ENCODE assay signal across 17 cellular contexts in the genomic region with DNA sequence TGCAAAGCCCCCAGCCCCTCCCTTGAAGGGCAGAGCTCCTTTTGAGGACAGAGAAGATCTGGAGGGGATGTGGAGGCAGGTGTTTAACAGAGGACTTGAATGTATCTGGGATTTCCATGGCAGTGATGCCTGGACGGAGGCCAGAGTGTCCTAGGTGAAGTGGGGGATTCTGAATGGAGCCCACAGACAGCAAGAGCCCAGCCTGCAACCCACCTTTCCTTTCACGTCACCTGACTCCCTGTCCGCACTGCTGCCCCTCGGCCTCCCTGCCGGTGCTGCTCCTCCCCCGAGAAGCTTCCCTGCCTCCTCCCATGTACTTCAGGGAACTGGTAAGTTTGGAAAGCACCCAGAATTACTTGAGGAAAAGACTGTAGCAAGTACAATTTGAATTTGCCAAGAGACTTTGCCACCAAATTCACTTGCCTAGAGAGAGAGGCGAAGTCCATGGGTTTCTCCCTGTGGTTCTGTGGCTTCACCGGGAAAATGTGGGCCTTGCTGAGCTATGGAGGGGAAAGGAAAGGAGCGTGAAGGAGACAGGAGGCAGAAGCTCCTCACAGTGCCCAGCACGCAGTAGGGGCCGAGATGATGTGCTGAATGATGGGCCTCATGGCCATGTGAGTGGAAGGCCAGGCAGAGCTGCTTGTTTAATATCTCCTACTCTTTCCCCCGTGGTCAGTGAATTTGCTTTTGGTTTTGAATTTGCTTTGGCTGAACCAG. TPM values are rescaled to one million over a fixed set of nuclear protein-coding genes. Genes with fewer than 3 reads are reported as not detected.
"Had no signal": no experiment of that assay in that cellular context is flagged by ENCODE, and none has a peak within 500 bp of the region (broad histone marks: within the 10 kb centered on the region; RNA-seq: fewer than 3 reads in every experiment).

No MANE protein-coding gene starts in this region.

- H3K4me3 ChIP-seq: hepatocyte, testis, uterus had no signal

- H3K27me3 Mint-ChIP-seq: activated naive CD8-positive, alpha-beta T cell; brain; central memory CD8-positive, alpha-beta T cell; stimulated activated naive CD8-positive, alpha-beta T cell treated with anti-CD3 and anti-CD28 coated beads, Interleukin-15, amount 100 ng/mL, for 72 hours had no signal

- ATAC-seq: activated T-cell treated with anti-CD3 and anti-CD28 coated beads, Interleukin-2, amount 50 U/mL, for 4 hours; stimulated activated naive CD8-positive, alpha-beta T cell treated with anti-CD3 and anti-CD28 coated beads, Interleukin-15, amount 100 ng/mL, for 72 hours had no signal

- H2AFZ ChIP-seq: hepatocyte had no signal

- H3K27ac ChIP-seq: hepatocyte, testis, uterus had no signal

- H3K9me3 ChIP-seq: testis, uterus had no signal

- FAIRE-seq: TTC549 had no signal

- H3K9me3 Mint-ChIP-seq: activated T-cell treated with anti-CD3 and anti-CD28 coated beads, Interleukin-2, amount 50 U/mL, for 4 hours; central memory CD8-positive, alpha-beta T cell; stimulated activated naive CD8-positive, alpha-beta T cell treated with anti-CD3 and anti-CD28 coated beads, Interleukin-15, amount 100 ng/mL, for 72 hours had no signal

- H3K4me3 Mint-ChIP-seq: activated naive CD8-positive, alpha-beta T cell; activated T-cell treated with anti-CD3 and anti-CD28 coated beads, Interleukin-2, amount 50 U/mL, for 4 hours; brain; central memory CD8-positive, alpha-beta T cell; stimulated activated naive CD8-positive, alpha-beta T cell treated with anti-CD3 and anti-CD28 coated beads, Interleukin-15, amount 100 ng/mL, for 72 hours had no signal

- H3K4me2 ChIP-seq: hepatocyte had no signal

- H3K4me1 ChIP-seq: testis, uterus had no signal

- DNase-seq: activated CD4-positive, alpha-beta T cell treated with anti-CD3 and anti-CD28 coated beads, Interleukin-2, amount 50 U/mL, for 4 hours; activated CD4-positive, CD25-positive, alpha-beta regulatory T cell; activated gamma-delta T cell; activated T-cell treated with anti-CD3 and anti-CD28 coated beads, Interleukin-2, amount 50 U/mL, for 4 hours; amygdala; kidney glomerular epithelial cell; naive thymus-derived CD4-positive, alpha-beta T cell; stimulated activated CD4-positive, alpha-beta T cell treated with anti-CD3 and anti-CD28 coated beads, Interleukin-15, amount 100 ng/mL, for 24 hours; stimulated activated CD4-positive, alpha-beta T cell treated with anti-CD3 and anti-CD28 coated beads, Interleukin-4, amount 100 ng/mL, for 24 hours; stimulated activated naive CD8-positive, alpha-beta T cell treated with anti-CD3 and anti-CD28 coated beads, Interleukin-15, amount 100 ng/mL, for 72 hours; testis; uterus had no signal

- H3K36me3 ChIP-seq: uterus had no signal

- H3K36me3 Mint-ChIP-seq: brain; naive thymus-derived CD4-positive, alpha-beta T cell had no signal

- H3K27me3 ChIP-seq: hepatocyte, testis, uterus had no signal

- H3K27ac Mint-ChIP-seq: activated naive CD8-positive, alpha-beta T cell; brain had no signal

- H3K4me1 Mint-ChIP-seq: brain had no signal

- H3K79me2 ChIP-seq: hepatocyte had no signal

RNA-seq across cellular contexts. Expression of a gene that starts 13.9 kb away (rescaled TPM):
- polyA plus RNA-seq: hepatocyte had no signal
